ENCODE assay signal across 1 cellular context in the genomic region with DNA sequence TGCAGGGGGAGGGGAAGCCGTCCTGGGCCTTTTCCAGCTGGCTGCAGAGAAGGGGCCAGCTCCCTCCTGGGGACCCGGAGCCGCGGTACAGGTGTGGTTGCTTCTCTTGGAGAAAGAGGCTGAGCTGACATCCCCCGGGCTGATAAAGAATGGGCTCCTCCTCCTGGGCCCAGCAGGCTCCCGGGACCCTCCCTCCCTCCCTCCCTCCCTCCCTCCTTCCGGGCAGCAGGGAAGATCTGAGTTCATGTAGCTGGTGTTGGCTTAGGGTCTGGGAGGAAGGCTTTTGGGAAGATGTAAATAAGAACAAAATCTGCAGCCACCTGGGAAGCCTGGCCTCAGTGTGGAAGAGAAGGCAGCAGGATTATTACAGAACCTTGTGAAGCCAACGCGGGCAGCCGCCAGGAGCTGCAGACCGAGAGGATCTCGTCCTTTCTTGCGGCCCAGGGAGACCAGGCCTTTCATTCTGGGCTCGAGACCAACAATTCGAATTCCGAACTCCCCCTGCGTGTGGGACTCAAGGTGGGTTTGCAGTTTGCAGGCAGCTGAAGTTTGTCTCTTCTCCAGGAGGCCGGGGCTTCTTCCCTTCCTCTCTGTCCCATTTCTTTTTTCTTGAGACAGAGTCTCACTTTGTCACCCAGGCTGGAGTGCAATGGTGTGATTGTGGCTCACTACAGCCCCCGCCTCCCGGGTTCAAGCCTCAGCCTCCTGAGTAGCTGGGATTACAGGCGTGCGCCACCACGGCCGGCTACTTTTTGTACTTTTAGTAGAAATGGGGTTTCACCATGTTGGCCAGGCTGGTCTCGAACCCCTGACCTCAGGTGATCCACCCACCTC.
A peak's percentile ranks its signal among the peaks of the same experiment; 100 is the strongest.
TF ChIP-seq lines count a peak whose summit lies in the region.

A gene with protein sequence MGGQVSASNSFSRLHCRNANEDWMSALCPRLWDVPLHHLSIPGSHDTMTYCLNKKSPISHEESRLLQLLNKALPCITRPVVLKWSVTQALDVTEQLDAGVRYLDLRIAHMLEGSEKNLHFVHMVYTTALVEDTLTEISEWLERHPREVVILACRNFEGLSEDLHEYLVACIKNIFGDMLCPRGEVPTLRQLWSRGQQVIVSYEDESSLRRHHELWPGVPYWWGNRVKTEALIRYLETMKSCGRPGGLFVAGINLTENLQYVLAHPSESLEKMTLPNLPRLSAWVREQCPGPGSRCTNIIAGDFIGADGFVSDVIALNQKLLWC (plus strand): TSS at position 216 of the 834 bp plus-strand sequence. CDS start 2,807 bp downstream, outside the sequence.

TF ChIP-seq in HepG2, 621 proteins besides CTCF, POLR2A, EP300 and RAD21 (continued from another document and continues in another):
- TF ChIP-seq, protein P1, sequence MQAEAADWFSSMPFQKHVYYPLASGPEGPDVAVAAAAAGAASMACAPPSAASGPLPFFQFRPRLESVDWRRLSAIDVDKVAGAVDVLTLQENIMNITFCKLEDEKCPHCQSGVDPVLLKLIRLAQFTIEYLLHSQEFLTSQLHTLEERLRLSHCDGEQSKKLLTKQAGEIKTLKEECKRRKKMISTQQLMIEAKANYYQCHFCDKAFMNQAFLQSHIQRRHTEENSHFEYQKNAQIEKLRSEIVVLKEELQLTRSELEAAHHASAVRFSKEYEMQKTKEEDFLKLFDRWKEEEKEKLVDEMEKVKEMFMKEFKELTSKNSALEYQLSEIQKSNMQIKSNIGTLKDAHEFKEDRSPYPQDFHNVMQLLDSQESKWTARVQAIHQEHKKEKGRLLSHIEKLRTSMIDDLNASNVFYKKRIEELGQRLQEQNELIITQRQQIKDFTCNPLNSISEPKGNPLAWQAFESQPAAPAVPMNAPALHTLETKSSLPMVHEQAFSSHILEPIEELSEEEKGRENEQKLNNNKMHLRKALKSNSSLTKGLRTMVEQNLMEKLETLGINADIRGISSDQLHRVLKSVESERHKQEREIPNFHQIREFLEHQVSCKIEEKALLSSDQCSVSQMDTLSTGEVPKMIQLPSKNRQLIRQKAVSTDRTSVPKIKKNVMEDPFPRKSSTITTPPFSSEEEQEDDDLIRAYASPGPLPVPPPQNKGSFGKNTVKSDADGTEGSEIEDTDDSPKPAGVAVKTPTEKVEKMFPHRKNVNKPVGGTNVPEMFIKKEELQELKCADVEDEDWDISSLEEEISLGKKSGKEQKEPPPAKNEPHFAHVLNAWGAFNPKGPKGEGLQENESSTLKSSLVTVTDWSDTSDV (CRISPR knock-in tag; IDR thresholded peaks at IDR 0.05): no peak
- no peak for TF ChIP-seq ZNF354B (CRISPR knock-in tag; IDR thresholded peaks at IDR 0.05)
- TF ChIP-seq ZNF644 (CRISPR knock-in tag; IDR thresholded peaks at IDR 0.05; ENCODE audit: low read depth): no peak
- TF ChIP-seq RARG (CRISPR knock-in tag; IDR thresholded peaks at IDR 0.05; ENCODE audit: low read depth): no peak
- TF ChIP-seq, protein P2, sequence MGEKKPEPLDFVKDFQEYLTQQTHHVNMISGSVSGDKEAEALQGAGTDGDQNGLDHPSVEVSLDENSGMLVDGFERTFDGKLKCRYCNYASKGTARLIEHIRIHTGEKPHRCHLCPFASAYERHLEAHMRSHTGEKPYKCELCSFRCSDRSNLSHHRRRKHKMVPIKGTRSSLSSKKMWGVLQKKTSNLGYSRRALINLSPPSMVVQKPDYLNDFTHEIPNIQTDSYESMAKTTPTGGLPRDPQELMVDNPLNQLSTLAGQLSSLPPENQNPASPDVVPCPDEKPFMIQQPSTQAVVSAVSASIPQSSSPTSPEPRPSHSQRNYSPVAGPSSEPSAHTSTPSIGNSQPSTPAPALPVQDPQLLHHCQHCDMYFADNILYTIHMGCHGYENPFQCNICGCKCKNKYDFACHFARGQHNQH (CRISPR knock-in tag; IDR thresholded peaks at IDR 0.05): no peak
- TF ChIP-seq AGO2 (optimal IDR thresholded peaks at IDR 0.05; ENCODE audit: low read depth, low read length): peak; percentile 56
- TF ChIP-seq ZNF331 (CRISPR knock-in tag; IDR thresholded peaks at IDR 0.05): no peak
- TF ChIP-seq, protein P3, sequence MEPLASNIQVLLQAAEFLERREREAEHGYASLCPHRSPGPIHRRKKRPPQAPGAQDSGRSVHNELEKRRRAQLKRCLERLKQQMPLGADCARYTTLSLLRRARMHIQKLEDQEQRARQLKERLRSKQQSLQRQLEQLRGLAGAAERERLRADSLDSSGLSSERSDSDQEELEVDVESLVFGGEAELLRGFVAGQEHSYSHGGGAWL (CRISPR knock-in tag; IDR thresholded peaks at IDR 0.05): no peak
- no peak for TF ChIP-seq ZNF605 (CRISPR knock-in tag; IDR thresholded peaks at IDR 0.05)
- no peak for TF ChIP-seq ZBTB21 (CRISPR knock-in tag; IDR thresholded peaks at IDR 0.05)
- TF ChIP-seq FOXA3 (CRISPR knock-in tag; IDR thresholded peaks at IDR 0.05): 0 out of 2 replicates have a peak, but pooled peaks have one; percentile 12
- peak; percentile 11; the same call in 1 of the 2 replicates for TF ChIP-seq ZNF460 (CRISPR knock-in tag; IDR thresholded peaks at IDR 0.05; ENCODE audit: borderline replicate concordance)
- TF ChIP-seq SOX13 (IDR thresholded peaks at IDR 0.05): no peak
- peak in 1 of 2 experiments; percentile 6; a peak in 1 of 4 replicates for TF ChIP-seq SOX13 (CRISPR knock-in tag; conservative IDR thresholded peaks at IDR 0.05 in 1 of 2, IDR thresholded peaks at IDR 0.05 in 1 of 2)
- TF ChIP-seq, protein P4, sequence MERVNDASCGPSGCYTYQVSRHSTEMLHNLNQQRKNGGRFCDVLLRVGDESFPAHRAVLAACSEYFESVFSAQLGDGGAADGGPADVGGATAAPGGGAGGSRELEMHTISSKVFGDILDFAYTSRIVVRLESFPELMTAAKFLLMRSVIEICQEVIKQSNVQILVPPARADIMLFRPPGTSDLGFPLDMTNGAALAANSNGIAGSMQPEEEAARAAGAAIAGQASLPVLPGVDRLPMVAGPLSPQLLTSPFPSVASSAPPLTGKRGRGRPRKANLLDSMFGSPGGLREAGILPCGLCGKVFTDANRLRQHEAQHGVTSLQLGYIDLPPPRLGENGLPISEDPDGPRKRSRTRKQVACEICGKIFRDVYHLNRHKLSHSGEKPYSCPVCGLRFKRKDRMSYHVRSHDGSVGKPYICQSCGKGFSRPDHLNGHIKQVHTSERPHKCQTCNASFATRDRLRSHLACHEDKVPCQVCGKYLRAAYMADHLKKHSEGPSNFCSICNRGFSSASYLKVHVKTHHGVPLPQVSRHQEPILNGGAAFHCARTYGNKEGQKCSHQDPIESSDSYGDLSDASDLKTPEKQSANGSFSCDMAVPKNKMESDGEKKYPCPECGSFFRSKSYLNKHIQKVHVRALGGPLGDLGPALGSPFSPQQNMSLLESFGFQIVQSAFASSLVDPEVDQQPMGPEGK (CRISPR knock-in tag; IDR thresholded peaks at IDR 0.05): peak; percentile 84
- no peak for TF ChIP-seq MTF1 (CRISPR knock-in tag; IDR thresholded peaks at IDR 0.05)
- TF ChIP-seq, protein P5, sequence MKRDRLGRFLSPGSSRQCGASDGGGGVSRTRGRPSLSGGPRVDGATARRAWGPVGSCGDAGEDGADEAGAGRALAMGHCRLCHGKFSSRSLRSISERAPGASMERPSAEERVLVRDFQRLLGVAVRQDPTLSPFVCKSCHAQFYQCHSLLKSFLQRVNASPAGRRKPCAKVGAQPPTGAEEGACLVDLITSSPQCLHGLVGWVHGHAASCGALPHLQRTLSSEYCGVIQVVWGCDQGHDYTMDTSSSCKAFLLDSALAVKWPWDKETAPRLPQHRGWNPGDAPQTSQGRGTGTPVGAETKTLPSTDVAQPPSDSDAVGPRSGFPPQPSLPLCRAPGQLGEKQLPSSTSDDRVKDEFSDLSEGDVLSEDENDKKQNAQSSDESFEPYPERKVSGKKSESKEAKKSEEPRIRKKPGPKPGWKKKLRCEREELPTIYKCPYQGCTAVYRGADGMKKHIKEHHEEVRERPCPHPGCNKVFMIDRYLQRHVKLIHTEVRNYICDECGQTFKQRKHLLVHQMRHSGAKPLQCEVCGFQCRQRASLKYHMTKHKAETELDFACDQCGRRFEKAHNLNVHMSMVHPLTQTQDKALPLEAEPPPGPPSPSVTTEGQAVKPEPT (CRISPR knock-in tag; IDR thresholded peaks at IDR 0.05; ENCODE audit: low read depth): no peak
- TF ChIP-seq, protein P6, sequence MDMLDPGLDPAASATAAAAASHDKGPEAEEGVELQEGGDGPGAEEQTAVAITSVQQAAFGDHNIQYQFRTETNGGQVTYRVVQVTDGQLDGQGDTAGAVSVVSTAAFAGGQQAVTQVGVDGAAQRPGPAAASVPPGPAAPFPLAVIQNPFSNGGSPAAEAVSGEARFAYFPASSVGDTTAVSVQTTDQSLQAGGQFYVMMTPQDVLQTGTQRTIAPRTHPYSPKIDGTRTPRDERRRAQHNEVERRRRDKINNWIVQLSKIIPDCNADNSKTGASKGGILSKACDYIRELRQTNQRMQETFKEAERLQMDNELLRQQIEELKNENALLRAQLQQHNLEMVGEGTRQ (IDR thresholded peaks at IDR 0.05; ENCODE audit: low read depth, low read length): no peak
- TF ChIP-seq, protein P6 (CRISPR knock-in tag; IDR thresholded peaks at IDR 0.05; ENCODE audit: borderline replicate concordance): no peak
- no peak for TF ChIP-seq ZNF235 (CRISPR knock-in tag; IDR thresholded peaks at IDR 0.05; ENCODE audit: borderline replicate concordance)
- no peak for TF ChIP-seq NFIB (CRISPR knock-in tag; IDR thresholded peaks at IDR 0.05; ENCODE audit: borderline replicate concordance)
- TF ChIP-seq, protein P7, sequence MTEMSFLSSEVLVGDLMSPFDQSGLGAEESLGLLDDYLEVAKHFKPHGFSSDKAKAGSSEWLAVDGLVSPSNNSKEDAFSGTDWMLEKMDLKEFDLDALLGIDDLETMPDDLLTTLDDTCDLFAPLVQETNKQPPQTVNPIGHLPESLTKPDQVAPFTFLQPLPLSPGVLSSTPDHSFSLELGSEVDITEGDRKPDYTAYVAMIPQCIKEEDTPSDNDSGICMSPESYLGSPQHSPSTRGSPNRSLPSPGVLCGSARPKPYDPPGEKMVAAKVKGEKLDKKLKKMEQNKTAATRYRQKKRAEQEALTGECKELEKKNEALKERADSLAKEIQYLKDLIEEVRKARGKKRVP (CRISPR knock-in tag; IDR thresholded peaks at IDR 0.05): no peak
- peak; percentile 19; the same call in 1 of the 2 replicates for TF ChIP-seq HDAC1 (CRISPR knock-in tag; IDR thresholded peaks at IDR 0.05)
- TF ChIP-seq, protein P8, sequence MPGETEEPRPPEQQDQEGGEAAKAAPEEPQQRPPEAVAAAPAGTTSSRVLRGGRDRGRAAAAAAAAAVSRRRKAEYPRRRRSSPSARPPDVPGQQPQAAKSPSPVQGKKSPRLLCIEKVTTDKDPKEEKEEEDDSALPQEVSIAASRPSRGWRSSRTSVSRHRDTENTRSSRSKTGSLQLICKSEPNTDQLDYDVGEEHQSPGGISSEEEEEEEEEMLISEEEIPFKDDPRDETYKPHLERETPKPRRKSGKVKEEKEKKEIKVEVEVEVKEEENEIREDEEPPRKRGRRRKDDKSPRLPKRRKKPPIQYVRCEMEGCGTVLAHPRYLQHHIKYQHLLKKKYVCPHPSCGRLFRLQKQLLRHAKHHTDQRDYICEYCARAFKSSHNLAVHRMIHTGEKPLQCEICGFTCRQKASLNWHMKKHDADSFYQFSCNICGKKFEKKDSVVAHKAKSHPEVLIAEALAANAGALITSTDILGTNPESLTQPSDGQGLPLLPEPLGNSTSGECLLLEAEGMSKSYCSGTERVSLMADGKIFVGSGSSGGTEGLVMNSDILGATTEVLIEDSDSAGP (CRISPR knock-in tag; IDR thresholded peaks at IDR 0.05; ENCODE audit: borderline replicate concordance): no peak
- TF ChIP-seq YEATS4 (CRISPR knock-in tag; IDR thresholded peaks at IDR 0.05; ENCODE audit: borderline replicate concordance): no peak
- TF ChIP-seq, protein P9, sequence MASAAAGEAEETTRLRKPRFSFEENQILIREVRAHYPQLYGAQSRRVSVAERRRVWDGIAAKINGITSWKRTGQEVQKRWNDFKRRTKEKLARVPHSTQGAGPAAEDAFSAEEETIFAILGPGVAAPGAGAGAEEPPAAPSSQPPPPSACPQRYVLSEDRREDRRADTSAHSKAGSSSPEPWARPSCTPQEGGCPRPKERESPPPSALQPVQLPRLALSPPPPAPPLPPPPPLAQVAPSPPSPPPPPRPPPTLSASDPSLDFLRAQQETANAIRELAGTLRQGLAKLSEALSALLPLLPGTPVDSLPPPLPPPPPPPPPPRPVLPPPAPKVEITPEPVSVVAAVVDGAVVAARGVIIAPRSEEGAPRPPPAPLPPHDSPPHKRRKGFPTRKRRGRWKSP (CRISPR knock-in tag; IDR thresholded peaks at IDR 0.05): no peak
- TF ChIP-seq ZNF83 (CRISPR knock-in tag; IDR thresholded peaks at IDR 0.05; ENCODE audit: borderline replicate concordance): no peak
- TF ChIP-seq, protein P10, sequence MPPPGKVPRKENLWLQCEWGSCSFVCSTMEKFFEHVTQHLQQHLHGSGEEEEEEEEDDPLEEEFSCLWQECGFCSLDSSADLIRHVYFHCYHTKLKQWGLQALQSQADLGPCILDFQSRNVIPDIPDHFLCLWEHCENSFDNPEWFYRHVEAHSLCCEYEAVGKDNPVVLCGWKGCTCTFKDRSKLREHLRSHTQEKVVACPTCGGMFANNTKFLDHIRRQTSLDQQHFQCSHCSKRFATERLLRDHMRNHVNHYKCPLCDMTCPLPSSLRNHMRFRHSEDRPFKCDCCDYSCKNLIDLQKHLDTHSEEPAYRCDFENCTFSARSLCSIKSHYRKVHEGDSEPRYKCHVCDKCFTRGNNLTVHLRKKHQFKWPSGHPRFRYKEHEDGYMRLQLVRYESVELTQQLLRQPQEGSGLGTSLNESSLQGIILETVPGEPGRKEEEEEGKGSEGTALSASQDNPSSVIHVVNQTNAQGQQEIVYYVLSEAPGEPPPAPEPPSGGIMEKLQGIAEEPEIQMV (CRISPR knock-in tag; IDR thresholded peaks at IDR 0.05; ENCODE audit: low read depth): no peak
- no peak for TF ChIP-seq ZSCAN22 (CRISPR knock-in tag; IDR thresholded peaks at IDR 0.05)
- TF ChIP-seq HNF4A (CRISPR knock-in tag; IDR thresholded peaks at IDR 0.05): no peak
- TF ChIP-seq ZNF567 (CRISPR knock-in tag; IDR thresholded peaks at IDR 0.05; ENCODE audit: borderline replicate concordance): no peak
- TF ChIP-seq ZNF232 (CRISPR knock-in tag; IDR thresholded peaks at IDR 0.05; ENCODE audit: borderline replicate concordance): no peak
- no peak for TF ChIP-seq ZBTB8A (CRISPR knock-in tag; IDR thresholded peaks at IDR 0.05; ENCODE audit: borderline replicate concordance, low read depth)
- no peak for TF ChIP-seq NR2F6 (IDR thresholded peaks at IDR 0.05)
- TF ChIP-seq NR2F6 (CRISPR knock-in tag; IDR thresholded peaks at IDR 0.05): no peak
